Comparison of ENCODE assay signal across 34 cellular contexts in the genomic region with DNA sequence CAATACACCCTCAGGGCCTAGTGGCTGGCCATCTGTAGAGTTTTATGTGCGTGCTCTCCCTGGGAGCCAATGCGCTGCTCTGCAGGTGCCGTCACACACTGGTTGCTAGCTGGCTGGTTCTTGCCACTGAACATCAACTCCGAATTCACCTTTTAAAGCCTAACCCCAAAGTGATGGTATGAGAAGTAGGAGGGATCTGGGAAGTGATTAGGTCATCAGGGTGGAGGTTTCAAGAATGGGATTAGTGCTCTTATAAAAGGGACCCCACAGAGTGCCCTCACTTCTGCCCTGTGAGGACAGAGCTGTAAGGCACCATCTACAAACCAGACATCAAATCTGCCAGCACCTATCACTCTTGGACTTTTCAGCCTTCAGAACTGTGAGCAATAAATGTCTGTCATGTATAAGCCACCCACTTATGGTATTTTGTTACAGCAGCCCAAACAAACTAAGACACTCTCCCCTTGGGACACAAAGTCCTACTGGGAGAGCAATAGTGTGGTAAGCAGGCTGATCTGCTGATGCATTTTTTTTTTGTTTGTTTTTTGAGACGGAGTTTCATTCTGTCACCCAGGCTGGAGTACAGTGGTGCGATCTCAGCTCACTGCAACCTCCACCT. TPM values are rescaled to one million over a fixed set of nuclear protein-coding genes. Genes with fewer than 3 reads are reported as not detected.
DNase-seq lines count a peak whose midpoint lies in the region; ATAC-seq, FAIRE-seq and TF ChIP-seq lines count a peak whose summit lies in the region.
"Had no signal": no experiment of that assay in that cellular context is flagged by ENCODE, and none has a peak within 500 bp of the region (broad histone marks: within the 10 kb centered on the region; RNA-seq: fewer than 3 reads in every experiment).

No MANE protein-coding gene starts in this region.

- H3K36me3 ChIP-seq in HUES48 (ENCODE audit: control insufficient read depth, insufficient read depth, low read length) (peaks cover 26% of the 10 kb centered on the region), bronchial epithelial cell (ENCODE audit: control insufficient read depth, insufficient read depth, low read length) (no peaks in the 10 kb centered on the region), stomach smooth muscle (ENCODE audit: control insufficient read depth in 2 of 2, insufficient read depth in 2 of 2, low read length in 2 of 2) (peaks cover 5 to 15% of the 10 kb centered on the region in 2 donors)
- H3K36me3 ChIP-seq: lower lobe of right lung, MG63 had no signal

- TF ChIP-seq POLR2A in H54 (IDR thresholded peaks at IDR 0.05; ENCODE audit: low read depth, low read length) = no peak

- peaks cover 2% of the 10 kb centered on the region for H3K27me3 Mint-ChIP-seq in nephron progenitor cell (ENCODE audit: low read depth, poor library complexity)

- peak overlapping the region; percentile 17 for H3K27ac ChIP-seq in HUES48 (ENCODE audit: low read depth, low read length)
- peak overlapping the region; percentile 95 for H3K27ac ChIP-seq in stomach smooth muscle (ENCODE audit: low read length)
- H3K27ac ChIP-seq: BLaER1 treated with 17β-estradiol and CSF1 and Interleukin-3, amounts not matched to agents 10 nM and 100 nM; foreskin keratinocyte; GM23248; lower lobe of right lung; parathyroid adenoma; PC-9 had no signal

- H3K9me3 Mint-ChIP-seq in nephron progenitor cell = no peaks in the 10 kb centered on the region
- H3K9me3 Mint-ChIP-seq: activated naive CD8-positive, alpha-beta T cell treated with anti-CD3 and anti-CD28 coated beads, Interleukin-2, amount 50 U/mL, for 24 hours; dendritic cell treated with granulocyte-macrophage colony-stimulating factor and Interleukin-4, amounts not matched to agents 40 ng/mL and 50 ng/mL, for 4 days; natural killer cell treated with Interleukin-12 subunit alpha and Interleukin-12 subunit beta and Interleukin-15 and Interleukin-18, amount 100 ng/mL, for 72 hours had no signal

- no peak overlapping the region for H3K4me3 ChIP-seq in HUES48 (ENCODE audit: low read depth, low read length)
- no peak overlapping the region for H3K4me3 ChIP-seq in bronchial epithelial cell (ENCODE audit: low read depth, low read length)
- peak overlapping the region; percentile 88 to 89 for H3K4me3 ChIP-seq in stomach smooth muscle (ENCODE audit: low read length in 2 of 2)
- H3K4me3 ChIP-seq: BLaER1 treated with 17β-estradiol and CSF1 and Interleukin-3, amounts not matched to agents 10 nM and 100 nM; GM23248; lower lobe of right lung; MG63; PC-9; tibial artery had no signal

- H3K4me1 ChIP-seq in HUES48 (ENCODE audit: control insufficient read depth, insufficient read depth, low read length) = peaks cover 51% of the 10 kb centered on the region
- H3K4me1 ChIP-seq in stomach smooth muscle (ENCODE audit: control insufficient read depth, insufficient read depth, low read length) = peaks cover 75% of the 10 kb centered on the region
- H3K4me1 ChIP-seq: parathyroid adenoma had no signal

- ATAC-seq in GM21526 (IDR thresholded peaks at IDR 0.05; ENCODE audit: low FRiP score, unreplicated experiment) (no peak), GM18867 (IDR thresholded peaks at IDR 0.05; ENCODE audit: unreplicated experiment) (no peak)
- ATAC-seq: activated naive CD8-positive, alpha-beta T cell treated with anti-CD3 and anti-CD28 coated beads, Interleukin-2, amount 50 U/mL, for 24 hours; esophagus mucosa; foreskin keratinocyte; heart right ventricle; lower lobe of right lung; natural killer cell treated with Interleukin-12 subunit alpha and Interleukin-12 subunit beta and Interleukin-15 and Interleukin-18, amount 100 ng/mL, for 72 hours; right cardiac atrium had no signal

- peaks cover 35% of the 10 kb centered on the region for H3K36me3 Mint-ChIP-seq in nephron progenitor cell (ENCODE audit: low read depth)
- H3K36me3 Mint-ChIP-seq: natural killer cell treated with Interleukin-12 subunit alpha and Interleukin-12 subunit beta and Interleukin-15 and Interleukin-18, amount 100 ng/mL, for 72 hours had no signal

- H3K9me3 ChIP-seq in HUES48 (ENCODE audit: control insufficient read depth, insufficient read depth, low read length) = no peaks in the 10 kb centered on the region
- no peaks in the 10 kb centered on the region for H3K9me3 ChIP-seq in stomach smooth muscle (ENCODE audit: control insufficient read depth in 2 of 2, low read length in 2 of 2)
- H3K9me3 ChIP-seq: BLaER1 treated with 17β-estradiol and CSF1 and Interleukin-3, amounts not matched to agents 10 nM and 100 nM; heart right ventricle; lower lobe of right lung; MG63; SK-N-SH; tibial artery had no signal

- FAIRE-seq in bronchial epithelial cell (lab: Jason Lieb, UNC) (peak; percentile 62), H54 (lab: Jason Lieb, UNC) (no peak)
- FAIRE-seq: GM12891, TTC549 had no signal

- DNase-seq in bronchial epithelial cell (ENCODE audit: low read depth) (no peak), nephron progenitor cell (no peak), H54 (ENCODE audit: insufficient read length, low spot score) (no peak)
- DNase-seq in activated CD8-positive, alpha-beta memory T cell treated with anti-CD3 and anti-CD28 coated beads, Interleukin-2, amount 50 U/mL, for 48 hours = no peak
- DNase-seq: activated CD4-positive, alpha-beta T cell treated with anti-CD3 and anti-CD28 coated beads, Interleukin-2, amount 50 U/mL, for 48 hours; activated CD4-positive, CD25-positive, alpha-beta regulatory T cell treated with anti-CD3 and anti-CD28 coated beads, Interleukin-2, amount 50 U/mL, for 72 hours; activated naive CD4-positive, alpha-beta T cell; activated naive CD8-positive, alpha-beta T cell treated with anti-CD3 and anti-CD28 coated beads, Interleukin-2, amount 50 U/mL, for 24 hours; foreskin keratinocyte; GM23248; heart right ventricle; KG1; lower lobe of right lung; MG63; NCI-H2227 treated with DMSO at 0.1 percent for 48 hours; NCI-H526 treated with DMSO at 0.1 percent for 48 hours; PC-9; right cardiac atrium; SK-N-SH; stimulated activated CD4-positive, alpha-beta T cell treated with anti-CD3 and anti-CD28 coated beads, Interleukin-2, amount 100 ng/mL, for 48 hours had no signal

- peak overlapping the region; percentile 6 for H3K27ac Mint-ChIP-seq in nephron progenitor cell
- H3K27ac Mint-ChIP-seq: activated naive CD8-positive, alpha-beta T cell treated with anti-CD3 and anti-CD28 coated beads, Interleukin-2, amount 50 U/mL, for 24 hours; dendritic cell treated with granulocyte-macrophage colony-stimulating factor and Interleukin-4, amounts not matched to agents 40 ng/mL and 50 ng/mL, for 4 days; natural killer cell treated with Interleukin-12 subunit alpha and Interleukin-12 subunit beta and Interleukin-15 and Interleukin-18, amount 100 ng/mL, for 72 hours had no signal

- H3K27me3 ChIP-seq in HUES48 (ENCODE audit: control insufficient read depth, insufficient read depth, low read length) (no peaks in the 10 kb centered on the region; the same call in 1 of the 2 replicates), bronchial epithelial cell (ENCODE audit: control insufficient read depth, insufficient read depth, low read length) (peaks cover 10% of the 10 kb centered on the region), stomach smooth muscle (ENCODE audit: control insufficient read depth in 1 of 2, insufficient read depth in 2 of 2, low read length in 2 of 2) (no peaks in the 10 kb centered on the region)
- H3K27me3 ChIP-seq: MG63, tibial artery had no signal

- peaks cover 86% of the 10 kb centered on the region for H3K4me1 Mint-ChIP-seq in nephron progenitor cell

- H3K4me3 Mint-ChIP-seq in nephron progenitor cell = no peak overlapping the region
- H3K4me3 Mint-ChIP-seq: activated naive CD8-positive, alpha-beta T cell treated with anti-CD3 and anti-CD28 coated beads, Interleukin-2, amount 50 U/mL, for 24 hours; dendritic cell treated with granulocyte-macrophage colony-stimulating factor and Interleukin-4, amounts not matched to agents 40 ng/mL and 50 ng/mL, for 4 days; natural killer cell treated with Interleukin-12 subunit alpha and Interleukin-12 subunit beta and Interleukin-15 and Interleukin-18, amount 100 ng/mL, for 72 hours had no signal

- H3K9ac ChIP-seq in HUES48 (ENCODE audit: low read depth, low read length) = no peak overlapping the region
- peak overlapping the region; percentile 13 to 39 for H3K9ac ChIP-seq in stomach smooth muscle (ENCODE audit: low read length in 2 of 2)
- H3K9ac ChIP-seq: BLaER1 treated with 17β-estradiol and CSF1 and Interleukin-3, amounts not matched to agents 10 nM and 100 nM; GM23248; parathyroid adenoma; SK-N-SH had no signal

- TF ChIP-seq CTCF in bronchial epithelial cell (IDR thresholded peaks at IDR 0.05; ENCODE audit: insufficient read depth, low read length, severe bottlenecking) = no peak
- TF ChIP-seq CTCF in nephron progenitor cell (IDR thresholded peaks at IDR 0.05) = no peak

RNA-seq across cellular contexts. Expression of gene RGMA, which starts 20.3 kb away (rescaled TPM):
- total RNA-seq in bronchial epithelial cell = 0.53 and 1.0 TPM in 2 replicates
- total RNA-seq: HT1080; natural killer cell treated with Interleukin-12 subunit alpha and Interleukin-12 subunit beta and Interleukin-15 and Interleukin-18, amount 100 ng/mL, for 72 hours; T-helper 1 cell treated with Interleukin-12 subunit alpha and Interleukin-12 subunit beta and Interleukin-4 antibody, amounts not matched to agents 30 ng/mL and 1 ng/mL, for 36 hours had no signal

Comparison
In these comparisons a context has a peak if more than half of its experiments do, and no peak if none do; other contexts are left out.
1. H3K4me3 ChIP-seq: peak in stomach smooth muscle (2 of 2); none in HUES48 (single experiment) and bronchial epithelial cell (single experiment).